Comparison of ENCODE assay signal across 10 cellular contexts in the genomic region with DNA sequence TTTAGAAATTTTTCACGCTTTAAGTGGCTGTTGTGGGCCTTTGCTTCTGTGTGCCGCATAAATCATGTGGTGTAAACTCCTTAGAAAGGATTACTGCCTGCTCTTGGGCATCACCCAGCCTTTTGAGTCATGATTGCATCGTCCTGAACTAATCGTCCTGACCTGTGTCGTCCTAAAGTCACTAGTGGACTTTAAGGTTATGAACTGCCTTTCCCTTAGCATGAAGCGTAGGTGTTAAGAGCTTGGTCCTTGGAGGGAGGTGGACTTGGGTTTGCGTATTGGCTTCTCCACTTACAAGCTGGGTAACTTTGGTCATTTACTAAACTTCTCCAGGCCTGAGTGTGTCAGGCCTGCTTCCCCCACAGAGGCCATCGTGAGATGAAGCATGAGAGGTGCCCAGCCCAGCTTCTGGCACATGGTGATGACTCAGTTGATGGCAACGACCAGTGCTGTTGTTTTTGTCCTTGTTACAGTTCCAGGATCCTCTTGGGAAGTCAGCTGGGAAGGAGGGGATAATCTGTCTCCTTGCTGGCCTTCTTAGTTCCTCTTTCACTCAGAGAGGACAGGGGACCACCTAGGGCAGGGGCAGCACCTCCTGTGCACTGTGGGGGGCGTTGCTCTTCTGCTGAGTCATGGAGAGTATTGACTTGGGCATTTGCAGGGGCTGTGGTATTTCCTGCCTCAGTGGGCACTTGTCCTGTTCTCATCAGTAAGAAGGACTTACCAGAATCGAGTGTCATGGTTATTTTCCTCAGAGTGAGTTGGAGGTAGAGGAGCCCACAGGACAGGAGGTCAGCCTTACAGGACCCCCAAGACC. TPM values are rescaled to one million over a fixed set of nuclear protein-coding genes. Genes with fewer than 3 reads are reported as not detected.
A peak's percentile ranks its signal among the peaks of the same experiment; 100 is the strongest.
DNase-seq lines count a peak whose midpoint lies in the region; ATAC-seq and TF ChIP-seq lines count a peak whose summit lies in the region.
"Had no signal": no experiment of that assay in that cellular context is flagged by ENCODE, and none has a peak within 500 bp of the region (broad histone marks: within the 10 kb centered on the region; RNA-seq: fewer than 3 reads in every experiment).

No MANE protein-coding gene starts in this region.

- TF ChIP-seq RAD21 in SK-N-SH (IDR thresholded peaks at IDR 0.05; ENCODE audit: low read length) = no peak

- H2AFZ ChIP-seq in GM23338 (no peak overlapping the region), SK-N-SH (ENCODE audit: low read depth) (no peak overlapping the region; the same call in 1 of the 2 replicates)

- H3K4me3 ChIP-seq in GM23338 (no peak overlapping the region), SK-N-SH (ENCODE audit: low read depth in 2 of 2, low read length in 1 of 2) (no peak overlapping the region), fibroblast of the aortic adventitia (ENCODE audit: low read depth, low read length) (no peak overlapping the region), skeletal muscle satellite cell (ENCODE audit: low read length) (peak overlapping the region; percentile 8)
- H3K4me3 ChIP-seq: GM12878 had no signal

- H3F3A ChIP-seq in GM23338 (replicated peaks; ENCODE audit: low read depth) = no peaks in the 10 kb centered on the region
- peaks cover 10% of the 10 kb centered on the region for H3F3A ChIP-seq in SK-N-SH (replicated peaks; ENCODE audit: insufficient read depth)

- H3K4me1 Mint-ChIP-seq in GM23338 = peaks cover 33% of the 10 kb centered on the region

- H3K9me2 ChIP-seq in GM23338 (ENCODE audit: insufficient read depth) (no peaks in the 10 kb centered on the region), SK-N-SH (no peaks in the 10 kb centered on the region)

- H3K27ac ChIP-seq in GM23338 (ENCODE audit: low read depth) (peak overlapping the region; percentile 85), SK-N-SH (ENCODE audit: low read depth in 2 of 2, low read length in 1 of 2) (peak overlapping the region; percentile 68 to 80)

- H3K27me3 Mint-ChIP-seq in GM23338 (ENCODE audit: insufficient read depth, low read depth, poor library complexity) = peaks cover 6% of the 10 kb centered on the region

- H3K9ac ChIP-seq in SK-N-SH (peak overlapping the region; percentile 39; the same call in 1 of the 2 replicates), skeletal muscle satellite cell (ENCODE audit: low read depth, low read length) (peak overlapping the region; percentile 28)

- WGBS in SK-N-SH (ENCODE audit: low lambda C conversion rate) = 52% methylated on average over 9 of the region's 11 CpGs

- H4K20me1 ChIP-seq in GM23338 (replicated peaks; ENCODE audit: insufficient read depth) (peaks cover 3% of the 10 kb centered on the region; the same call in 1 of the 2 replicates), SK-N-SH (ENCODE audit: insufficient read depth) (no peaks in the 10 kb centered on the region)

- no peaks in the 10 kb centered on the region for H3K9me3 ChIP-seq in SK-N-SH
- no peaks in the 10 kb centered on the region for H3K9me3 ChIP-seq in skeletal muscle satellite cell (replicated peaks; ENCODE audit: low read length)

- H3K4me2 ChIP-seq in GM23338 (no peak overlapping the region), SK-N-SH (peak overlapping the region; percentile 31), skeletal muscle satellite cell (ENCODE audit: low read length) (peak overlapping the region; percentile 25)

- POLR2A ChIA-PET in SK-N-SH (lab: Yijun Ruan, JAX) = no interaction called here

- TF ChIP-seq CTCF in GM23338 (conservative IDR thresholded peaks at IDR 0.05; ENCODE audit: low read depth in 2 of 2) (peak in 1 of 2 experiments; percentile 44; a peak in 2 of 4 replicates), SK-N-SH (IDR thresholded peaks at IDR 0.05) (no peak), fibroblast of the aortic adventitia (IDR thresholded peaks at IDR 0.05; ENCODE audit: insufficient read depth, low read length) (no peak)

- H3K79me2 ChIP-seq in GM23338 (replicated peaks; ENCODE audit: insufficient read depth) = no peaks in the 10 kb centered on the region
- H3K79me2 ChIP-seq in SK-N-SH (ENCODE audit: insufficient read depth) = no peaks in the 10 kb centered on the region; the same call in 1 of the 2 replicates

- H3K4me1 ChIP-seq in GM23338 (ENCODE audit: insufficient read depth) (peaks cover 5% of the 10 kb centered on the region), SK-N-SH (ENCODE audit: control insufficient read depth in 1 of 2, insufficient read depth in 2 of 2, low read depth in 1 of 2, low read length in 1 of 2) (peaks cover 21 to 25% of the 10 kb centered on the region in 2 experiments; a peak in 3 of 4 replicates), skeletal muscle satellite cell (ENCODE audit: control insufficient read depth, insufficient read depth, low read length) (peaks cover 25% of the 10 kb centered on the region)

- CTCF ChIA-PET in SK-N-SH (lab: Yijun Ruan, JAX) = interaction anchor here (0.7 to 6.3 kb wide), 8 partner anchors 11 to 225 kb away, joined by 3 to 54 read pairs (median 4); no protein-coding TSS in a partner anchor

- H3K36me3 ChIP-seq in GM23338 (ENCODE audit: insufficient read depth) (peaks cover 13% of the 10 kb centered on the region; the same call in 1 of the 2 replicates), SK-N-SH (replicated peaks in 1 of 2; ENCODE audit: control insufficient read depth in 1 of 2, insufficient read depth in 2 of 2, low read length in 1 of 2) (peaks cover 7 to 13% of the 10 kb centered on the region in 2 experiments), skeletal muscle satellite cell (ENCODE audit: insufficient read depth, low read length) (peaks cover 35% of the 10 kb centered on the region)

- ATAC-seq in GM23338 (no peak; the same call in 2 of the 3 replicates), GM21515 (IDR thresholded peaks at IDR 0.05; ENCODE audit: unreplicated experiment) (no peak), HG02870 (IDR thresholded peaks at IDR 0.05; ENCODE audit: unreplicated experiment) (no peak)
- ATAC-seq: GM12878 had no signal

- DNase-seq in GM23338 (ENCODE audit: low spot score) (no peak), SK-N-SH (no peak), fibroblast of the aortic adventitia (ENCODE audit: low read depth) (peak; percentile 66), SIG-M5 (lab: John Stamatoyannopoulos, UW) (no peak)
- DNase-seq in activated naive CD4-positive, alpha-beta T cell treated with Interleukin-2 at 50 U/mL for 16 hours = no peak
- DNase-seq: activated T-cell treated with anti-CD3 and anti-CD28 coated beads, Interleukin-2, amount 50 U/mL, for 4 hours had no signal

- H3K9me3 Mint-ChIP-seq in GM23338 = no peaks in the 10 kb centered on the region
- H3K9me3 Mint-ChIP-seq: activated T-cell treated with anti-CD3 and anti-CD28 coated beads, Interleukin-2, amount 50 U/mL, for 4 hours had no signal

- H3K27me3 ChIP-seq in GM23338 (ENCODE audit: insufficient read depth) (no peaks in the 10 kb centered on the region), SK-N-SH (ENCODE audit: insufficient read depth) (no peaks in the 10 kb centered on the region), skeletal muscle satellite cell (ENCODE audit: control insufficient read depth, insufficient read depth, low read length) (no peaks in the 10 kb centered on the region)

- TF ChIP-seq EP300 in SK-N-SH (IDR thresholded peaks at IDR 0.05; ENCODE audit: borderline replicate concordance in 1 of 2, low read depth in 1 of 2, low read length in 1 of 2) = no peak

- H3K4me3 Mint-ChIP-seq in GM23338 = no peak overlapping the region
- H3K4me3 Mint-ChIP-seq: activated T-cell treated with anti-CD3 and anti-CD28 coated beads, Interleukin-2, amount 50 U/mL, for 4 hours had no signal

- peak overlapping the region; percentile 93 for H3K27ac Mint-ChIP-seq in GM23338

- H3K36me3 Mint-ChIP-seq in GM23338 (ENCODE audit: low read depth) = peaks cover 5% of the 10 kb centered on the region; the same call in 2 of the 3 replicates

TF ChIP-seq in GM23338, 12 proteins besides CTCF, POLR2A, EP300 and RAD21 (continues in another document):
- TF ChIP-seq JUNB (IDR thresholded peaks at IDR 0.05; ENCODE audit: unreplicated experiment) (no peak), CREB1 (CRISPR knock-in tag; IDR thresholded peaks at IDR 0.05; ENCODE audit: low read depth) (no peak), NANOG (IDR thresholded peaks at IDR 0.05; ENCODE audit: borderline replicate concordance) (no peak), POLR2AphosphoS5 (IDR thresholded peaks at IDR 0.05; ENCODE audit: low read depth) (no peak), STAT1 (IDR thresholded peaks at IDR 0.05; ENCODE audit: unreplicated experiment) (no peak), ZNF114 (CRISPR knock-in tag; IDR thresholded peaks at IDR 0.05) (no peak), ZNF331 (CRISPR knock-in tag; IDR thresholded peaks at IDR 0.05; ENCODE audit: low read depth) (no peak), EZH2 (IDR thresholded peaks at IDR 0.05; ENCODE audit: low read depth, unreplicated experiment) (no peak)

TF ChIP-seq in SK-N-SH, 30 proteins besides CTCF, POLR2A, EP300 and RAD21 (continues in another document):
- no peak for TF ChIP-seq GATA2 (CRISPR knock-in tag; IDR thresholded peaks at IDR 0.05)
- no peak for TF ChIP-seq SMC3 (IDR thresholded peaks at IDR 0.05; ENCODE audit: low read depth, low read length)
- TF ChIP-seq, protein P1, sequence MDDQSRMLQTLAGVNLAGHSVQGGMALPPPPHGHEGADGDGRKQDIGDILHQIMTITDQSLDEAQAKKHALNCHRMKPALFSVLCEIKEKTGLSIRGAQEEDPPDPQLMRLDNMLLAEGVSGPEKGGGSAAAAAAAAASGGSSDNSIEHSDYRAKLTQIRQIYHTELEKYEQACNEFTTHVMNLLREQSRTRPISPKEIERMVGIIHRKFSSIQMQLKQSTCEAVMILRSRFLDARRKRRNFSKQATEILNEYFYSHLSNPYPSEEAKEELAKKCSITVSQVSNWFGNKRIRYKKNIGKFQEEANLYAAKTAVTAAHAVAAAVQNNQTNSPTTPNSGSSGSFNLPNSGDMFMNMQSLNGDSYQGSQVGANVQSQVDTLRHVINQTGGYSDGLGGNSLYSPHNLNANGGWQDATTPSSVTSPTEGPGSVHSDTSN (IDR thresholded peaks at IDR 0.05) = 0 out of 2 replicates have a peak, but pooled peaks have one; percentile 33
- no peak for TF ChIP-seq YY1 (IDR thresholded peaks at IDR 0.05; ENCODE audit: low read depth)
- peak; percentile 58; the same call in 1 of the 2 replicates for TF ChIP-seq FOSL2 (IDR thresholded peaks at IDR 0.05; ENCODE audit: borderline replicate concordance, low read depth)
- TF ChIP-seq, protein P2, sequence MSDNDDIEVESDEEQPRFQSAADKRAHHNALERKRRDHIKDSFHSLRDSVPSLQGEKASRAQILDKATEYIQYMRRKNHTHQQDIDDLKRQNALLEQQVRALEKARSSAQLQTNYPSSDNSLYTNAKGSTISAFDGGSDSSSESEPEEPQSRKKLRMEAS (IDR thresholded peaks at IDR 0.05; ENCODE audit: low read depth) = peak; percentile 98
- TF ChIP-seq JUND (IDR thresholded peaks at IDR 0.05) = peak; percentile 48; the same call in 1 of the 2 replicates

RNA-seq across cellular contexts. Expression of a gene that starts 54.2 kb away (rescaled TPM):
- total RNA-seq in GM23338 (2014; rRNA removed; shearing (Covaris generic)) = 28.8 and 34.3 TPM in 2 replicates
- polyA plus RNA-seq in GM23338 (2016; fragmentation: Nextera tagmentation; extraction: Ambion mirVana) (8.2 and 10.3 TPM in 2 replicates), SK-N-SH (2012; rRNA removed) (40.6 and 52.9 TPM in 2 replicates)
- polyA plus RNA-seq in SK-N-SH (2012; cell fraction: cytosol; rRNA removed) = 30.8 and 37.3 TPM in 2 replicates
- 21.5 and 23.7 TPM in 2 replicates for polyA plus RNA-seq in SK-N-SH (2012; cell fraction: nucleus; rRNA removed)
- total RNA-seq in fibroblast of the aortic adventitia (ENCODE audit: low replicate concordance) = 10.7 and 39.2 TPM in 2 replicates
- 34.0 and 41.7 TPM in 2 replicates for total RNA-seq in skeletal muscle satellite cell (2012; rRNA removed)
